23 cellular contexts compared by ENCODE assay signal in genomic region chr11:60252709-60253108, GRCh38. TPM values are rescaled to one million over a fixed set of nuclear protein-coding genes. Genes with fewer than 3 reads are reported as not detected.
"Had no signal": no experiment of that assay in that cellular context is flagged by ENCODE, and none has a peak within 500 bp of the region (broad histone marks: within the 10 kb centered on the region; RNA-seq: fewer than 3 reads in every experiment).

No MANE protein-coding gene starts in this region.

- H3K36me3 Mint-ChIP-seq: activated naive CD8-positive, alpha-beta T cell treated with anti-CD3 and anti-CD28 coated beads, Interleukin-2, amount 10 ng/mL, durations not matched to agents 7 days and 5 days; brain had no signal

- DNase-seq: activated CD4-positive, alpha-beta T cell treated with anti-CD3 and anti-CD28 coated beads, Interleukin-2, amount 50 U/mL, for 1 hour; activated CD8-positive, alpha-beta memory T cell treated with anti-CD3 and anti-CD28 coated beads for 24 hours; activated naive CD4-positive, alpha-beta T cell; activated naive CD8-positive, alpha-beta T cell treated with anti-CD3 and anti-CD28 coated beads, Interleukin-2, amount 10 ng/mL, durations not matched to agents 7 days and 5 days; cortex of kidney; effector memory CD4-positive, alpha-beta T cell; left cardiac atrium; naive B cell; stimulated activated CD4-positive, alpha-beta T cell treated with anti-CD3 and anti-CD28 coated beads, Interleukin-4, amount 100 ng/mL, for 4 hours; stimulated activated CD8-positive, alpha-beta memory T cell treated with anti-CD3 and anti-CD28 coated beads, Interleukin-4, amount 100 ng/mL, for 48 hours; SW 1271; trophoblast cell had no signal

- H2AFZ ChIP-seq: parathyroid adenoma had no signal

- H3K36me3 ChIP-seq: suprapubic skin had no signal

- H3K9ac ChIP-seq: parathyroid adenoma had no signal

- H3K4me1 ChIP-seq: parathyroid adenoma, suprapubic skin had no signal

- H3K4me1 Mint-ChIP-seq: activated naive CD8-positive, alpha-beta T cell treated with anti-CD3 and anti-CD28 coated beads, Interleukin-2, amount 10 ng/mL, durations not matched to agents 7 days and 5 days; brain; central memory CD8-positive, alpha-beta T cell had no signal

- H3K9me3 Mint-ChIP-seq: central memory CD8-positive, alpha-beta T cell; stimulated activated naive CD8-positive, alpha-beta T cell treated with anti-CD3 and anti-CD28 coated beads, Interleukin-15, Interleukin-2, amounts not matched to agents 100 ng/mL and 50 ng/mL, for 24 hours had no signal

- H3K79me2 ChIP-seq: parathyroid adenoma had no signal

- H3K27ac ChIP-seq: epithelial cell of prostate, parathyroid adenoma, suprapubic skin had no signal

- H3K27ac Mint-ChIP-seq: activated naive CD8-positive, alpha-beta T cell treated with anti-CD3 and anti-CD28 coated beads, Interleukin-2, amount 10 ng/mL, durations not matched to agents 7 days and 5 days; activated T-helper 1 cell treated with anti-CD3 and anti-CD28 coated beads, Interleukin-12 subunit alpha, Interleukin-12 subunit beta, Interleukin-2, Interleukin-4 antibody, amounts not matched to agents 30 ng/mL and 10 ng/mL and 1 ng/mL, durations not matched to agents 14 hours and 24 hours and 36 hours; brain; naive B cell; stimulated activated naive CD8-positive, alpha-beta T cell treated with anti-CD3 and anti-CD28 coated beads, Interleukin-15, Interleukin-2, amounts not matched to agents 100 ng/mL and 50 ng/mL, for 24 hours; T-helper 2 cell treated with Interferon-gamma antibody and Interleukin-4, amounts not matched to agents 5 μg/mL and 100 μg/mL, for 36 hours had no signal

- H3K4me3 ChIP-seq: skin epidermis, suprapubic skin had no signal

- ATAC-seq: activated CD4-positive, CD25-positive, alpha-beta regulatory T cell treated with anti-CD3 and anti-CD28 coated beads, Interleukin-2, amount 50 U/mL, for 24 hours had no signal

- H3K4me3 Mint-ChIP-seq: activated naive CD8-positive, alpha-beta T cell treated with anti-CD3 and anti-CD28 coated beads, Interleukin-2, amount 10 ng/mL, durations not matched to agents 7 days and 5 days; activated T-helper 1 cell treated with anti-CD3 and anti-CD28 coated beads, Interleukin-12 subunit alpha, Interleukin-12 subunit beta, Interleukin-2, Interleukin-4 antibody, amounts not matched to agents 30 ng/mL and 10 ng/mL and 1 ng/mL, durations not matched to agents 14 hours and 24 hours and 36 hours; brain; central memory CD8-positive, alpha-beta T cell; naive B cell; stimulated activated naive CD8-positive, alpha-beta T cell treated with anti-CD3 and anti-CD28 coated beads, Interleukin-15, Interleukin-2, amounts not matched to agents 100 ng/mL and 50 ng/mL, for 24 hours; T-helper 2 cell treated with Interferon-gamma antibody and Interleukin-4, amounts not matched to agents 5 μg/mL and 100 μg/mL, for 36 hours had no signal

- H3K27me3 ChIP-seq: suprapubic skin had no signal

RNA-seq across cellular contexts. Expression of gene MS4A4E, which starts 9.8 kb away (rescaled TPM):
- total RNA-seq: activated naive CD8-positive, alpha-beta T cell treated with anti-CD3 and anti-CD28 coated beads, Interleukin-2, amount 10 ng/mL, durations not matched to agents 7 days and 5 days; activated T-helper 1 cell treated with anti-CD3 and anti-CD28 coated beads, Interleukin-12 subunit alpha, Interleukin-12 subunit beta, Interleukin-2, Interleukin-4 antibody, amounts not matched to agents 30 ng/mL and 10 ng/mL and 1 ng/mL, durations not matched to agents 14 hours and 24 hours and 36 hours; renal cortical epithelial cell had no signal

RNA-seq across cellular contexts. Expression of gene MS4A4A, which starts 27.8 kb away (rescaled TPM):
- total RNA-seq: activated T-helper 1 cell treated with anti-CD3 and anti-CD28 coated beads, Interleukin-12 subunit alpha, Interleukin-12 subunit beta, Interleukin-2, Interleukin-4 antibody, amounts not matched to agents 30 ng/mL and 10 ng/mL and 1 ng/mL, durations not matched to agents 14 hours and 24 hours and 36 hours; renal cortical epithelial cell had no signal
